Comparison of ENCODE assay signal across 24 cellular contexts in genomic region chr9:17907780-17908513, GRCh38.
DNase-seq lines count a peak whose midpoint lies in the region; ATAC-seq and TF ChIP-seq lines count a peak whose summit lies in the region.
"Had no signal": no experiment of that assay in that cellular context is flagged by ENCODE, and none has a peak within 500 bp of the region (broad histone marks: within the 10 kb centered on the region; RNA-seq: fewer than 3 reads in every experiment).

No MANE protein-coding gene starts in this region.

- no peak overlapping the region for H3K4me3 ChIP-seq in fibroblast of the aortic adventitia (ENCODE audit: low read depth, low read length)
- peak overlapping the region; percentile 91 for H3K4me3 ChIP-seq in thoracic aorta
- H3K4me3 ChIP-seq: HAP-1 had no signal

- DNase-seq in fibroblast of the aortic adventitia (ENCODE audit: low read depth) (peak; percentile 3), thoracic aorta (ENCODE audit: low spot score) (no peak), T-helper 17 cell (no peak)
- DNase-seq: activated CD4-positive, alpha-beta T cell treated with anti-CD3 and anti-CD28 coated beads, Interleukin-2, amount 10 ng/mL, durations not matched to agents 7 days and 5 days; activated CD8-positive, alpha-beta memory T cell treated with anti-CD3 and anti-CD28 coated beads, Interleukin-2, amount 10 ng/mL, durations not matched to agents 7 days and 5 days; activated naive CD4-positive, alpha-beta T cell treated with anti-CD3 and anti-CD28 coated beads, Interleukin-2, amount 10 ng/mL, durations not matched to agents 7 days and 5 days; caudate nucleus; dorsolateral prefrontal cortex; NCI-H1105 treated with DMSO at 0.1 percent for 48 hours; NCI-H2081; NCI-H82; stimulated activated CD4-positive, alpha-beta T cell treated with anti-CD3 and anti-CD28 coated beads, Interleukin-12 subunit alpha, Interleukin-12 subunit beta, amount 100 ng/mL, for 4 hours; stimulated activated CD4-positive, alpha-beta T cell treated with anti-CD3 and anti-CD28 coated beads, Interleukin-4, amount 100 ng/mL, for 24 hours; stimulated activated naive CD4-positive, alpha-beta T cell; trophoblast cell had no signal

- H3K36me3 ChIP-seq in thoracic aorta, result no peaks in the 10 kb centered on the region
- H3K36me3 ChIP-seq: HAP-1, right atrium auricular region had no signal

- H3K27ac Mint-ChIP-seq in brain, result no peak overlapping the region
- H3K27ac Mint-ChIP-seq in nephron, result peak overlapping the region in 1 of 3 experiments; percentile 20
- H3K27ac Mint-ChIP-seq in T-helper 17 cell, result no peak overlapping the region
- H3K27ac Mint-ChIP-seq: activated CD4-positive, alpha-beta T cell treated with anti-CD3 and anti-CD28 coated beads, Interleukin-2, amount 10 ng/mL, durations not matched to agents 7 days and 5 days; activated CD8-positive, alpha-beta memory T cell treated with anti-CD3 and anti-CD28 coated beads, Interleukin-2, amount 10 ng/mL, durations not matched to agents 7 days and 5 days; activated naive CD4-positive, alpha-beta T cell treated with anti-CD3 and anti-CD28 coated beads, Interleukin-2, amount 10 ng/mL, durations not matched to agents 7 days and 5 days; IgD-negative memory B cell had no signal

- peaks cover 5 to 19% of the 10 kb centered on the region in 2 donors for H3K4me1 ChIP-seq in thoracic aorta (ENCODE audit: control insufficient read depth in 1 of 2, low read depth in 2 of 2)
- H3K4me1 ChIP-seq: HAP-1 had no signal

- peaks cover 2 to 7% (median 4%) of the 10 kb centered on the region in 5 experiments for H3K9me3 Mint-ChIP-seq in brain
- peaks cover 5% of the 10 kb centered on the region for H3K9me3 Mint-ChIP-seq in nephron
- H3K9me3 Mint-ChIP-seq: activated naive CD4-positive, alpha-beta T cell treated with anti-CD3 and anti-CD28 coated beads, Interleukin-2, amount 10 ng/mL, durations not matched to agents 7 days and 5 days had no signal

- no peaks in the 10 kb centered on the region for H3K27me3 ChIP-seq in thoracic aorta (replicated peaks; ENCODE audit: insufficient read depth)
- H3K27me3 ChIP-seq: right atrium auricular region had no signal

- peak overlapping the region; percentile 87 to 90 for H3K27ac ChIP-seq in thoracic aorta
- H3K27ac ChIP-seq: right atrium auricular region had no signal

- no peak for TF ChIP-seq CTCF in brain (conservative IDR thresholded peaks at IDR 0.05)
- TF ChIP-seq CTCF in fibroblast of the aortic adventitia (IDR thresholded peaks at IDR 0.05; ENCODE audit: insufficient read depth, low read length), result no peak
- TF ChIP-seq CTCF in nephron (IDR thresholded peaks at IDR 0.05; ENCODE audit: unreplicated experiment in 3 of 3), result no peak
- TF ChIP-seq CTCF in thoracic aorta (IDR thresholded peaks at IDR 0.05), result no peak

- H3K4me3 Mint-ChIP-seq in brain, result peak overlapping the region; percentile 19 to 89 (median 60)
- peak overlapping the region; percentile 56 to 82 (median 77) for H3K4me3 Mint-ChIP-seq in nephron
- no peak overlapping the region for H3K4me3 Mint-ChIP-seq in T-helper 17 cell
- H3K4me3 Mint-ChIP-seq: activated CD4-positive, alpha-beta T cell treated with anti-CD3 and anti-CD28 coated beads, Interleukin-2, amount 10 ng/mL, durations not matched to agents 7 days and 5 days; activated CD8-positive, alpha-beta memory T cell treated with anti-CD3 and anti-CD28 coated beads, Interleukin-2, amount 10 ng/mL, durations not matched to agents 7 days and 5 days; activated naive CD4-positive, alpha-beta T cell treated with anti-CD3 and anti-CD28 coated beads, Interleukin-2, amount 10 ng/mL, durations not matched to agents 7 days and 5 days; IgD-negative memory B cell had no signal

- H3K9me3 ChIP-seq in thoracic aorta, result no peaks in the 10 kb centered on the region
- peaks cover 2% of the 10 kb centered on the region for H3K9me3 ChIP-seq in T-helper 17 cell (ENCODE audit: control insufficient read depth, low read length, poor library complexity, severe bottlenecking)
- H3K9me3 ChIP-seq: HAP-1, right atrium auricular region had no signal

- H3K4me1 Mint-ChIP-seq in brain (peaks cover 12% of the 10 kb centered on the region), nephron (peaks cover 19% of the 10 kb centered on the region), T-helper 17 cell (no peaks in the 10 kb centered on the region)
- H3K4me1 Mint-ChIP-seq: activated CD4-positive, alpha-beta T cell treated with anti-CD3 and anti-CD28 coated beads, Interleukin-2, amount 10 ng/mL, durations not matched to agents 7 days and 5 days; activated CD8-positive, alpha-beta memory T cell treated with anti-CD3 and anti-CD28 coated beads, Interleukin-2, amount 10 ng/mL, durations not matched to agents 7 days and 5 days; activated naive CD4-positive, alpha-beta T cell treated with anti-CD3 and anti-CD28 coated beads, Interleukin-2, amount 10 ng/mL, durations not matched to agents 7 days and 5 days; IgD-negative memory B cell had no signal

- H3K27me3 Mint-ChIP-seq in brain (peaks cover 56% of the 10 kb centered on the region), nephron (ENCODE audit: low read depth) (peaks cover 66% of the 10 kb centered on the region), T-helper 17 cell (no peaks in the 10 kb centered on the region)

- H3K36me3 Mint-ChIP-seq in brain (no peaks in the 10 kb centered on the region), nephron (ENCODE audit: low read depth) (no peaks in the 10 kb centered on the region), T-helper 17 cell (ENCODE audit: low read depth) (no peaks in the 10 kb centered on the region)
- H3K36me3 Mint-ChIP-seq: activated CD8-positive, alpha-beta memory T cell treated with anti-CD3 and anti-CD28 coated beads, Interleukin-2, amount 10 ng/mL, durations not matched to agents 7 days and 5 days; activated naive CD4-positive, alpha-beta T cell treated with anti-CD3 and anti-CD28 coated beads, Interleukin-2, amount 10 ng/mL, durations not matched to agents 7 days and 5 days; IgD-negative memory B cell had no signal

- ATAC-seq in thoracic aorta (ENCODE audit: insufficient number of reproducible peaks, low FRiP score, low read depth) (no peak), T-helper 17 cell (no peak), HG02623 (IDR thresholded peaks at IDR 0.05; ENCODE audit: unreplicated experiment) (no peak), HG03439 (IDR thresholded peaks at IDR 0.05; ENCODE audit: unreplicated experiment) (no peak), HG02973 (IDR thresholded peaks at IDR 0.05; ENCODE audit: unreplicated experiment) (no peak)
- ATAC-seq: activated CD8-positive, alpha-beta memory T cell treated with anti-CD3 and anti-CD28 coated beads, Interleukin-2, amount 10 ng/mL, durations not matched to agents 7 days and 5 days; SK-N-SH treated with all-trans-retinoic acid at 6 μM for 48 hours had no signal
